In genomic region chr12:7933255-7933726, GRCh38 we compare ENCODE assay signal across 8 cellular contexts. TPM values are rescaled to one million over a fixed set of nuclear protein-coding genes. Genes with fewer than 3 reads are reported as not detected.
A peak's percentile ranks its signal among the peaks of the same experiment; 100 is the strongest.
DNase-seq lines count a peak whose midpoint lies in the region; ATAC-seq and TF ChIP-seq lines count a peak whose summit lies in the region.

No MANE protein-coding gene starts in this region.

- intact Hi-C loops in Caco-2 (cut with micrococcal nuclease; ENCODE audit: unreplicated experiment): loop anchor here (1.0 to 2.0 kb wide), 3 partner anchors 50 to 73 kb away; no protein-coding TSS in a partner anchor
- intact Hi-C loops in naive thymus-derived CD4-positive, alpha-beta T cell (cut with micrococcal nuclease): loop anchor here (1.0 to 2.0 kb wide), 8 partner anchors 62 to 149 kb away; partner anchors contain the start of gene NECAP1 (in 1 of the 2)

- H3K4me1 ChIP-seq in Caco-2 (peaks cover 46% of the 10 kb centered on the region), OCI-LY3 (ENCODE audit: low read length) (peaks cover 26% of the 10 kb centered on the region)
- H3K4me1 ChIP-seq in naive thymus-derived CD4-positive, alpha-beta T cell (ENCODE audit: control insufficient read depth in 2 of 2, insufficient read depth in 2 of 2, low read length in 2 of 2): peaks cover 18 to 33% of the 10 kb centered on the region in 2 donors

- no peaks in the 10 kb centered on the region for H3K27me3 Mint-ChIP-seq in Caco-2 (ENCODE audit: insufficient read depth, unreplicated experiment)
- no peaks in the 10 kb centered on the region for H3K27me3 Mint-ChIP-seq in naive thymus-derived CD4-positive, alpha-beta T cell

- H3K4me3 ChIP-seq in Caco-2 (ENCODE audit: low read depth, low read length): peak overlapping the region; percentile 76
- peak overlapping the region; percentile 89 for H3K4me3 ChIP-seq in OCI-LY3 (ENCODE audit: low read length)
- peak overlapping the region; percentile 100 for H3K4me3 ChIP-seq in fibroblast of mammary gland (ENCODE audit: control insufficient read depth, low read depth, low read length)
- H3K4me3 ChIP-seq in naive thymus-derived CD4-positive, alpha-beta T cell (ENCODE audit: low read length): peak overlapping the region; percentile 98

- no peaks in the 10 kb centered on the region for H3K79me2 ChIP-seq in OCI-LY3 (ENCODE audit: low read length)

- peak; percentile 79 to 82 for TF ChIP-seq CTCF in Caco-2 (IDR thresholded peaks at IDR 0.05; ENCODE audit: insufficient read depth in 1 of 2, low read depth in 1 of 2, low read length in 1 of 2, severe bottlenecking in 1 of 2, unreplicated experiment in 1 of 2)
- peak; percentile 84 for TF ChIP-seq CTCF in OCI-LY3 (IDR thresholded peaks at IDR 0.05; ENCODE audit: low read depth, low read length)
- peak; percentile 70 for TF ChIP-seq CTCF in fibroblast of mammary gland (conservative IDR thresholded peaks at IDR 0.05; ENCODE audit: control insufficient read depth, insufficient read depth, low read depth, low read length)

- DNase-seq in Caco-2: peak; percentile 85 to 87
- peak; percentile 92 for DNase-seq in HS-27A (ENCODE audit: low read depth)
- peak; percentile 75 for DNase-seq in activated T-cell treated with anti-CD3 and anti-CD28 coated beads for 4 hours
- DNase-seq in fibroblast of mammary gland (ENCODE audit: low read depth): peak; percentile 97
- peak; percentile 33 to 87 (median 83) for DNase-seq in naive thymus-derived CD4-positive, alpha-beta T cell
- peak; percentile 39 to 81 for DNase-seq in stimulated activated effector memory CD8-positive, alpha-beta T cell treated with anti-CD3 and anti-CD28 coated beads, Interleukin-12 subunit alpha, Interleukin-12 subunit beta, amount 100 ng/mL, for 72 hours (ENCODE audit: low spot score in 2 of 2)

- H3K9ac ChIP-seq in OCI-LY3 (ENCODE audit: low read length): peak overlapping the region; percentile 34; the same call in 1 of the 2 replicates

- peaks cover 33% of the 10 kb centered on the region for H3K4me1 Mint-ChIP-seq in Caco-2 (ENCODE audit: low read depth, unreplicated experiment)
- H3K4me1 Mint-ChIP-seq in naive thymus-derived CD4-positive, alpha-beta T cell: peaks cover 25 to 37% (median 34%) of the 10 kb centered on the region in 7 donors
- peaks cover 31% of the 10 kb centered on the region for H3K4me1 Mint-ChIP-seq in stimulated activated effector memory CD8-positive, alpha-beta T cell treated with anti-CD3 and anti-CD28 coated beads, Interleukin-12 subunit alpha, Interleukin-12 subunit beta, amount 100 ng/mL, for 72 hours

- peaks cover 11% of the 10 kb centered on the region; the same call in 1 of the 2 replicates for H3K36me3 ChIP-seq in Caco-2 (ENCODE audit: control insufficient read depth, insufficient read depth, low read length)
- no peaks in the 10 kb centered on the region for H3K36me3 ChIP-seq in OCI-LY3 (replicated peaks; ENCODE audit: low read depth, low read length)
- peaks cover 29 to 58% (median 43%) of the 10 kb centered on the region in 3 experiments for H3K36me3 ChIP-seq in naive thymus-derived CD4-positive, alpha-beta T cell (ENCODE audit: control insufficient read depth in 2 of 3, insufficient read depth in 3 of 3, low read length in 3 of 3)

- H3K4me2 ChIP-seq in OCI-LY3 (ENCODE audit: low read length): peak overlapping the region; percentile 91

- H3K27me3 ChIP-seq in Caco-2 (replicated peaks; ENCODE audit: control insufficient read depth, insufficient read depth, low read length): no peaks in the 10 kb centered on the region
- no peaks in the 10 kb centered on the region for H3K27me3 ChIP-seq in OCI-LY3 (ENCODE audit: low read depth, low read length)
- H3K27me3 ChIP-seq in naive thymus-derived CD4-positive, alpha-beta T cell (ENCODE audit: control insufficient read depth in 2 of 2, insufficient read depth in 2 of 2, low read length in 2 of 2): no peaks in the 10 kb centered on the region

- H4K20me1 ChIP-seq in OCI-LY3 (ENCODE audit: insufficient read depth, low read length): no peaks in the 10 kb centered on the region

- BruUV-seq in Caco-2 (replicated peaks; lab: Mats Ljungman, UMichigan): no TSS peak

- H3K36me3 Mint-ChIP-seq in Caco-2 (ENCODE audit: insufficient read depth, unreplicated experiment): no peaks in the 10 kb centered on the region
- H3K36me3 Mint-ChIP-seq in naive thymus-derived CD4-positive, alpha-beta T cell: peaks cover 0 to 24% (median 20%) of the 10 kb centered on the region in 5 donors
- H3K36me3 Mint-ChIP-seq in stimulated activated effector memory CD8-positive, alpha-beta T cell treated with anti-CD3 and anti-CD28 coated beads, Interleukin-12 subunit alpha, Interleukin-12 subunit beta, amount 100 ng/mL, for 72 hours: no peaks in the 10 kb centered on the region

- H3K9me3 Mint-ChIP-seq in Caco-2 (ENCODE audit: unreplicated experiment): no peaks in the 10 kb centered on the region
- peaks cover 0 to 12% (median 0%) of the 10 kb centered on the region in 11 donors for H3K9me3 Mint-ChIP-seq in naive thymus-derived CD4-positive, alpha-beta T cell
- H3K9me3 Mint-ChIP-seq in stimulated activated effector memory CD8-positive, alpha-beta T cell treated with anti-CD3 and anti-CD28 coated beads, Interleukin-12 subunit alpha, Interleukin-12 subunit beta, amount 100 ng/mL, for 72 hours: no peaks in the 10 kb centered on the region

- H3K9me3 ChIP-seq in Caco-2: no peaks in the 10 kb centered on the region
- no peaks in the 10 kb centered on the region for H3K9me3 ChIP-seq in OCI-LY3 (ENCODE audit: insufficient read depth, low read length)
- no peaks in the 10 kb centered on the region for H3K9me3 ChIP-seq in naive thymus-derived CD4-positive, alpha-beta T cell (ENCODE audit: control insufficient read depth in 2 of 3, low read length in 3 of 3)

- no peak overlapping the region for H3K27ac ChIP-seq in OCI-LY3 (ENCODE audit: low read length)
- H3K27ac ChIP-seq in naive thymus-derived CD4-positive, alpha-beta T cell (ENCODE audit: low read depth, low read length): peak overlapping the region; percentile 84

- POLR2A ChIA-PET in Caco-2 (lab: Charles Lee): interaction anchor here (0.6 to 8.2 kb wide), 9 partner anchors 9 to 73 kb away, joined by 3 to 749 read pairs (median 4); no protein-coding TSS in a partner anchor
- POLR2A ChIA-PET in naive thymus-derived CD4-positive, alpha-beta T cell (lab: Charles Lee): interaction anchor here (0.7 to 10.7 kb wide), 17 partner anchors 28 to 969 kb away, joined by 3 to 267 read pairs (median 5); partner anchors contain the start of gene PEX5

- no peak overlapping the region for H2AFZ ChIP-seq in OCI-LY3 (ENCODE audit: low read depth, low read length)

- no peak overlapping the region for H3K27ac Mint-ChIP-seq in Caco-2 (ENCODE audit: unreplicated experiment)
- no peak overlapping the region for H3K27ac Mint-ChIP-seq in naive thymus-derived CD4-positive, alpha-beta T cell
- no peak overlapping the region for H3K27ac Mint-ChIP-seq in stimulated activated effector memory CD8-positive, alpha-beta T cell treated with anti-CD3 and anti-CD28 coated beads, Interleukin-12 subunit alpha, Interleukin-12 subunit beta, amount 100 ng/mL, for 72 hours

- no peak overlapping the region for H3K4me3 Mint-ChIP-seq in Caco-2 (ENCODE audit: unreplicated experiment)
- H3K4me3 Mint-ChIP-seq in naive thymus-derived CD4-positive, alpha-beta T cell: no peak overlapping the region
- H3K4me3 Mint-ChIP-seq in stimulated activated effector memory CD8-positive, alpha-beta T cell treated with anti-CD3 and anti-CD28 coated beads, Interleukin-12 subunit alpha, Interleukin-12 subunit beta, amount 100 ng/mL, for 72 hours: no peak overlapping the region

- peak; percentile 71 for ATAC-seq in GM19468 (IDR thresholded peaks at IDR 0.05; ENCODE audit: extremely low read depth, unreplicated experiment)
- ATAC-seq in naive thymus-derived CD4-positive, alpha-beta T cell: peak; percentile 85
- ATAC-seq in stimulated activated effector memory CD8-positive, alpha-beta T cell treated with anti-CD3 and anti-CD28 coated beads, Interleukin-12 subunit alpha, Interleukin-12 subunit beta, amount 100 ng/mL, for 72 hours: peak; percentile 90

- CTCF ChIA-PET in Caco-2 (lab: Charles Lee): interaction anchor here (0.6 to 2.0 kb wide), 21 partner anchors 15 to 255 kb away, joined by 3 to 31 read pairs (median 5); no protein-coding TSS in a partner anchor
- CTCF ChIA-PET in naive thymus-derived CD4-positive, alpha-beta T cell (lab: Charles Lee): interaction anchor here (0.5 to 7.1 kb wide), 22 partner anchors 25 to 145 kb away, joined by 3 to 96 read pairs (median 5); no protein-coding TSS in a partner anchor

RNA-seq across cellular contexts. Expression of gene SLC2A3, which starts 2.7 kb away (rescaled TPM):
- total RNA-seq in Caco-2 (2022): 2,966 and 3,303 TPM in 2 replicates
- 100 to 1,000 TPM; 110 to 830 (median 488) TPM for total RNA-seq in naive thymus-derived CD4-positive, alpha-beta T cell
- polyA plus RNA-seq in naive thymus-derived CD4-positive, alpha-beta T cell: 100 to 1,000 TPM in 1 of 2 donors, 10 to 100 TPM in 1; 61.9 to 126 TPM
